24 cellular contexts compared by ENCODE assay signal in genomic region chr15:69217381-69217780, GRCh38.
"Had no signal": no experiment of that assay in that cellular context is flagged by ENCODE, and none has a peak within 500 bp of the region (broad histone marks: within the 10 kb centered on the region; RNA-seq: fewer than 3 reads in every experiment).

No MANE protein-coding gene starts in this region.

- H2AFZ ChIP-seq: hepatocyte had no signal

- DNase-seq: activated CD4-positive, alpha-beta memory T cell treated with anti-CD3 and anti-CD28 coated beads, Interleukin-2, amount 10 ng/mL, durations not matched to agents 7 days and 5 days; activated CD4-positive, alpha-beta T cell treated with anti-CD3 and anti-CD28 coated beads for 1 hour; activated CD4-positive, alpha-beta T cell treated with anti-CD3 and anti-CD28 coated beads, Interleukin-2, amount 10 ng/mL, durations not matched to agents 7 days and 5 days; activated CD8-positive, alpha-beta memory T cell treated with anti-CD3 and anti-CD28 coated beads, Interleukin-2, amount 50 U/mL, for 48 hours; activated gamma-delta T cell; activated naive CD4-positive, alpha-beta T cell treated with anti-CD3 and anti-CD28 coated beads, Interleukin-2, amount 50 U/mL, for 16 hours; activated T-cell treated with anti-CD3 and anti-CD28 coated beads, Interleukin-2, amount 50 U/mL, for 24 hours; amniotic stem cell; brain microvascular endothelial cell; left cardiac atrium; mammary epithelial cell; naive thymus-derived CD8-positive, alpha-beta T cell; nucleus accumbens; pancreas; retina; stimulated activated CD4-positive, alpha-beta T cell treated with anti-CD3 and anti-CD28 coated beads, Interleukin-1b, Interleukin-23, amount 100 ng/mL, for 48 hours; stimulated activated naive CD4-positive, alpha-beta T cell treated with Interleukin-2 at 50 U/mL for 16 hours; uterus had no signal

- H3K4me2 ChIP-seq: hepatocyte, smooth muscle cell had no signal

- H3K4me3 ChIP-seq: coronary artery, gastroesophageal sphincter, hepatocyte, pancreas, prostate gland, smooth muscle cell, thoracic aorta, uterus had no signal

- H3K4me1 ChIP-seq: gastroesophageal sphincter, prostate gland, uterus had no signal

- H3K27me3 ChIP-seq: brain microvascular endothelial cell, gastroesophageal sphincter, hepatocyte, pancreas, uterus had no signal

- H3K36me3 ChIP-seq: brain microvascular endothelial cell, gastroesophageal sphincter, pancreas, prostate gland, thoracic aorta, uterus had no signal

- H3K9me3 ChIP-seq: pancreas, prostate gland, thoracic aorta had no signal

- H3K27ac ChIP-seq: brain microvascular endothelial cell, coronary artery, gastroesophageal sphincter, hepatocyte, pancreas, prostate gland, thoracic aorta, uterus had no signal
